2 cellular contexts compared by ENCODE assay signal in genomic region chr19:17352608-17353280, GRCh38.
TF ChIP-seq lines count a peak whose summit lies in the region.

No MANE protein-coding gene starts in this region.

TF ChIP-seq in A549, 52 proteins besides CTCF, POLR2A, EP300 and RAD21:
- TF ChIP-seq ZFP36 (IDR thresholded peaks at IDR 0.05; ENCODE audit: borderline replicate concordance, partially characterized antibody) (peak; percentile 67), ELK1 (IDR thresholded peaks at IDR 0.05; ENCODE audit: low read depth, low read length) (no peak)

TF ChIP-seq in IMR-90, 13 proteins besides CTCF, POLR2A, EP300 and RAD21:
- TF ChIP-seq ELK1 (IDR thresholded peaks at IDR 0.05; ENCODE audit: borderline replicate concordance, low read depth, low read length) (no peak), MAFK (IDR thresholded peaks at IDR 0.05; ENCODE audit: low read depth, low read length) (no peak), BHLHE40 (IDR thresholded peaks at IDR 0.05; ENCODE audit: low read depth, low read length) (no peak), MXI1 (IDR thresholded peaks at IDR 0.05; ENCODE audit: borderline replicate concordance, low read depth, low read length) (no peak), CHD1 (IDR thresholded peaks at IDR 0.05; ENCODE audit: low read depth, low read length) (no peak), MAZ (IDR thresholded peaks at IDR 0.05; ENCODE audit: borderline replicate concordance, low read depth, low read length) (no peak)
TF ChIP-seq in IMR-90: peak in this region for 0.
